Comparison of ENCODE assay signal across 1 cellular context in genomic region chr3:128725547-128725931, GRCh38.
A peak's percentile ranks its signal among the peaks of the same experiment; 100 is the strongest.
TF ChIP-seq lines count a peak whose summit lies in the region.

No MANE protein-coding gene starts in this region.

TF ChIP-seq in GM12878, 131 proteins besides CTCF, POLR2A, EP300 and RAD21 (continued from another document):
- TF ChIP-seq RELB (IDR thresholded peaks at IDR 0.05; ENCODE audit: low read depth) (peak; percentile 70), ATF7 (IDR thresholded peaks at IDR 0.05; ENCODE audit: low read depth) (no peak), SMARCA5 (IDR thresholded peaks at IDR 0.05) (0 out of 2 replicates have a peak, but pooled peaks have one; percentile 10), E4F1 (IDR thresholded peaks at IDR 0.05; ENCODE audit: borderline replicate concordance, partially characterized antibody) (no peak), TCF3 (IDR thresholded peaks at IDR 0.05; ENCODE audit: borderline replicate concordance, insufficient read depth, low read depth, low read length) (no peak), MEF2B (IDR thresholded peaks at IDR 0.05; ENCODE audit: partially characterized antibody, poor library complexity, severe bottlenecking) (peak; percentile 19), MTA2 (IDR thresholded peaks at IDR 0.05; ENCODE audit: low read depth) (peak; percentile 63), YY1 (IDR thresholded peaks at IDR 0.05; ENCODE audit: low read depth, low read length) (no peak), EGR1 (IDR thresholded peaks at IDR 0.05; ENCODE audit: borderline replicate concordance in 1 of 2, low read depth in 2 of 2, low read length in 2 of 2) (no peak), DPF2 (IDR thresholded peaks at IDR 0.05) (peak; percentile 74; the same call in 1 of the 2 replicates), PML (IDR thresholded peaks at IDR 0.05; ENCODE audit: low read length) (no peak), IRF5 (IDR thresholded peaks at IDR 0.05; ENCODE audit: borderline replicate concordance) (no peak), ZBTB33 (IDR thresholded peaks at IDR 0.05) (no peak), CHD4 (IDR thresholded peaks at IDR 0.05) (no peak), KLF5 (IDR thresholded peaks at IDR 0.05; ENCODE audit: partially characterized antibody) (no peak), NR2F1 (conservative IDR thresholded peaks at IDR 0.05) (no peak), SPI1 (IDR thresholded peaks at IDR 0.05; ENCODE audit: borderline replicate concordance, insufficient read depth, low read depth, low read length) (peak; percentile 92), TARDBP (IDR thresholded peaks at IDR 0.05; ENCODE audit: borderline replicate concordance) (no peak), MLLT1 (IDR thresholded peaks at IDR 0.05) (0 out of 2 replicates have a peak, but pooled peaks have one; percentile 24), POLR2AphosphoS2 (IDR thresholded peaks at IDR 0.05; ENCODE audit: low read depth, low read length) (no peak), ZNF217 (IDR thresholded peaks at IDR 0.05) (0 out of 2 replicates have a peak, but pooled peaks have one; percentile 12)
TF ChIP-seq in GM12878: peak in this region for 10.
